In genomic region chr4:57158762-57159161, GRCh38 we compare ENCODE assay signal across 15 cellular contexts. TPM values are rescaled to one million over a fixed set of nuclear protein-coding genes. Genes with fewer than 3 reads are reported as not detected.
DNase-seq lines count a peak whose midpoint lies in the region; ATAC-seq, FAIRE-seq and TF ChIP-seq lines count a peak whose summit lies in the region.
"Had no signal": no experiment of that assay in that cellular context is flagged by ENCODE, and none has a peak within 500 bp of the region (broad histone marks: within the 10 kb centered on the region; RNA-seq: fewer than 3 reads in every experiment).

No MANE protein-coding gene starts in this region.

- no peak for TF ChIP-seq CTCF in astrocyte (IDR thresholded peaks at IDR 0.05; ENCODE audit: insufficient read depth, low read depth, low read length)

- H3K27me3 ChIP-seq in astrocyte (ENCODE audit: insufficient read depth, low read length), result no peaks in the 10 kb centered on the region
- H3K27me3 ChIP-seq: BLaER1 had no signal

- POLR2A ChIA-PET in activated CD8-positive, alpha-beta T cell treated with anti-CD3 and anti-CD28 coated beads, Interleukin-2, amount 10 ng/mL, durations not matched to agents 7 days and 5 days (lab: Charles Lee), result no interaction called here

- no peaks in the 10 kb centered on the region for H3K27me3 Mint-ChIP-seq in astrocyte (ENCODE audit: low read depth, unreplicated experiment)
- H3K27me3 Mint-ChIP-seq in activated CD8-positive, alpha-beta T cell treated with anti-CD3 and anti-CD28 coated beads, Interleukin-2, amount 10 ng/mL, durations not matched to agents 7 days and 5 days (ENCODE audit: low read depth), result peaks cover 28% of the 10 kb centered on the region

- peaks cover 25% of the 10 kb centered on the region for H3K4me1 Mint-ChIP-seq in astrocyte (ENCODE audit: low read depth, unreplicated experiment)
- H3K4me1 Mint-ChIP-seq in activated CD8-positive, alpha-beta T cell treated with anti-CD3 and anti-CD28 coated beads, Interleukin-2, amount 10 ng/mL, durations not matched to agents 7 days and 5 days (ENCODE audit: low read depth), result peaks cover 9% of the 10 kb centered on the region

- peaks cover 5% of the 10 kb centered on the region for H3K9me3 Mint-ChIP-seq in astrocyte (ENCODE audit: unreplicated experiment)
- H3K9me3 Mint-ChIP-seq in activated CD8-positive, alpha-beta T cell treated with anti-CD3 and anti-CD28 coated beads, Interleukin-2, amount 10 ng/mL, durations not matched to agents 7 days and 5 days (ENCODE audit: insufficient read depth), result no peaks in the 10 kb centered on the region
- H3K9me3 Mint-ChIP-seq: CD8-positive, alpha-beta memory T cell had no signal

- no peaks in the 10 kb centered on the region for H4K20me1 ChIP-seq in astrocyte (ENCODE audit: insufficient read depth, low read length)
- H4K20me1 ChIP-seq: BLaER1 had no signal

- H2AFZ ChIP-seq in astrocyte (ENCODE audit: low read depth, low read length), result no peak overlapping the region

- FAIRE-seq in astrocyte (lab: Jason Lieb, UNC), result no peak
- FAIRE-seq: H54 had no signal

- no peak overlapping the region for H3K27ac Mint-ChIP-seq in astrocyte (ENCODE audit: unreplicated experiment)
- no peak overlapping the region for H3K27ac Mint-ChIP-seq in activated CD8-positive, alpha-beta T cell treated with anti-CD3 and anti-CD28 coated beads, Interleukin-2, amount 10 ng/mL, durations not matched to agents 7 days and 5 days

- H3K9me3 ChIP-seq in astrocyte (ENCODE audit: insufficient read depth, low read depth, low read length), result no peaks in the 10 kb centered on the region
- H3K9me3 ChIP-seq: BLaER1 had no signal

- H3K4me1 ChIP-seq in astrocyte (ENCODE audit: insufficient read depth, low read length), result peaks cover 14% of the 10 kb centered on the region

- H3K4me3 ChIP-seq in astrocyte (ENCODE audit: insufficient read depth, low read depth, low read length), result no peak overlapping the region
- H3K4me3 ChIP-seq: BLaER1 had no signal

- no peak overlapping the region for H3K4me2 ChIP-seq in astrocyte (ENCODE audit: low read length)
- H3K4me2 ChIP-seq: BLaER1 had no signal

- H3K36me3 Mint-ChIP-seq in astrocyte (ENCODE audit: low read depth, unreplicated experiment), result no peaks in the 10 kb centered on the region
- H3K36me3 Mint-ChIP-seq in activated CD8-positive, alpha-beta T cell treated with anti-CD3 and anti-CD28 coated beads, Interleukin-2, amount 10 ng/mL, durations not matched to agents 7 days and 5 days (ENCODE audit: low read depth), result no peaks in the 10 kb centered on the region
- H3K36me3 Mint-ChIP-seq: CD8-positive, alpha-beta memory T cell had no signal

- H3K27ac ChIP-seq in astrocyte (ENCODE audit: low read depth, low read length), result no peak overlapping the region
- H3K27ac ChIP-seq: 22Rv1, BLaER1, HL-60 had no signal

- H3K36me3 ChIP-seq in astrocyte (ENCODE audit: insufficient read depth, low read length), result no peaks in the 10 kb centered on the region
- H3K36me3 ChIP-seq: BLaER1 had no signal

- H3K79me2 ChIP-seq in astrocyte (ENCODE audit: insufficient read depth, low read length), result no peaks in the 10 kb centered on the region

- no peak overlapping the region for H3K4me3 Mint-ChIP-seq in astrocyte (ENCODE audit: unreplicated experiment)
- H3K4me3 Mint-ChIP-seq in activated CD8-positive, alpha-beta T cell treated with anti-CD3 and anti-CD28 coated beads, Interleukin-2, amount 10 ng/mL, durations not matched to agents 7 days and 5 days, result no peak overlapping the region
- H3K4me3 Mint-ChIP-seq: CD8-positive, alpha-beta memory T cell had no signal

- peak; percentile 2 to 38 for DNase-seq in NCI-H446 (lab: John Stamatoyannopoulos, UW)
- DNase-seq in NCI-H446 treated with DMSO at 0.1 percent for 48 hours (lab: John Stamatoyannopoulos, UW), result no peak
- DNase-seq in astrocyte (ENCODE audit: low read depth), result peak; percentile 36
- peak; percentile 24 for DNase-seq in fibroblast of peridontal ligament (ENCODE audit: extremely low read depth)
- DNase-seq in pons (ENCODE audit: low spot score), result peak; percentile 30
- DNase-seq in activated CD8-positive, alpha-beta T cell treated with anti-CD3 and anti-CD28 coated beads, Interleukin-2, amount 10 ng/mL, durations not matched to agents 7 days and 5 days, result no peak
- no peak for DNase-seq in cortex of kidney (lab: John Stamatoyannopoulos, UW)
- no peak for DNase-seq in LoVo (ENCODE audit: low spot score)
- DNase-seq: CD8-positive, alpha-beta memory T cell; DMS53 had no signal

- no peak for ATAC-seq in activated CD8-positive, alpha-beta T cell treated with anti-CD3 and anti-CD28 coated beads, Interleukin-2, amount 10 ng/mL, durations not matched to agents 7 days and 5 days

- no peak overlapping the region for H3K9ac ChIP-seq in astrocyte (ENCODE audit: low read length)
- H3K9ac ChIP-seq: BLaER1 had no signal

- CTCF ChIA-PET in activated CD8-positive, alpha-beta T cell treated with anti-CD3 and anti-CD28 coated beads, Interleukin-2, amount 10 ng/mL, durations not matched to agents 7 days and 5 days (lab: Charles Lee), result no interaction called here

RNA-seq across cellular contexts. Expression of gene IGFBP7, which starts 48.6 kb away (rescaled TPM):
- 930 and 1,304 TPM in 2 replicates for total RNA-seq in astrocyte
- not detected for total RNA-seq in activated CD8-positive, alpha-beta T cell treated with anti-CD3 and anti-CD28 coated beads, Interleukin-2, amount 10 ng/mL, durations not matched to agents 7 days and 5 days
- total RNA-seq: A673; CD8-positive, alpha-beta memory T cell had no signal

Comparison
In these comparisons a context has a peak if more than half of its experiments do, and no peak if none do; other contexts are left out.
1. DNase-seq: peak in NCI-H446 (2 of 2), astrocyte (single experiment), fibroblast of peridontal ligament (single experiment) and pons (single experiment); none in NCI-H446 treated with DMSO at 0.1 percent for 48 hours (single experiment), activated CD8-positive, alpha-beta T cell treated with anti-CD3 and anti-CD28 coated beads, Interleukin-2, amount 10 ng/mL, durations not matched to agents 7 days and 5 days (single experiment), cortex of kidney (single experiment) and LoVo (single experiment).
2. RNA of gene IGFBP7, which starts 48.6 kb away (total RNA-seq): 930 to 1,304 TPM in astrocyte; not detected in activated CD8-positive, alpha-beta T cell treated with anti-CD3 and anti-CD28 coated beads, Interleukin-2, amount 10 ng/mL, durations not matched to agents 7 days and 5 days; every median in the first group is over 100 times any median in the second.